Comparison of ENCODE assay signal across 1 cellular context in the genomic region with DNA sequence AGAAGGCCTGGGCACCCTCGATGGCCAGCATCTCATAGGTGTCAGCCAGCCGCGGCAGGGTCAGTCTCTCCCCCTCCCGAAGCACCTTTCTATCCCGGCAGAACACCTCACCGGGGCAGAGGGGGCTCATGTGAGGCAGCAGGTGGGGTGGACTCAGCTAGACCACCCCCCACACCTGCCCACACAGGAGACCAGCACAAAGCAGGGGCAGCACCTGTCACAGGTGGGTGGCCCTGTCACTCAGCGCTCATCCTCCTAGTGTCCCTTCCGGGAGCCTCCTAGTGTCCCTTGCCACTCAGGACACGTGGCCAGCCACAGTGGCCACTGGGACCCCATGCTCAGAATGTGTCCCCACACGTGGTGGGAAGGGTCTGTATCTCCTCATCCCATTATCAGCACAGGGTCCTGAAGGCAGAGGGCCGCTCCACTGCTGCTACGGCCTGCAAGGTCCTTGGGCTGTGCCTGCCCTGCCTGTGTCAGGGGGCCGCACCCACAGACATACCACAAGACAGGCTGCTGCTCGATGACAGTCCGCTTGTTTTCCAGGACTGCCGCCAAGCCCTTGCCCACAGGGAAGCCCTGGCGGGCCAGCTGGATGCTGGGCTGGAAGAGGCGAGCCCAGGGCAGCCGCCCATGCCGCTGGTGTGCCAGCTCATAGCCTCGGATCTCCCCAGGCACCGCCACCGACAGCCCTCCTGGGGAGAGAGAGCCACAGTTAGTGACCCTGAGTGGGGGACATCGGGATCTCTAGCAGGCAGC.
TF ChIP-seq lines count a peak whose summit lies in the region.

No MANE protein-coding gene starts in this region.

TF ChIP-seq in K562, 482 proteins besides CTCF, POLR2A, EP300 and RAD21:
- TF ChIP-seq, protein P1, sequence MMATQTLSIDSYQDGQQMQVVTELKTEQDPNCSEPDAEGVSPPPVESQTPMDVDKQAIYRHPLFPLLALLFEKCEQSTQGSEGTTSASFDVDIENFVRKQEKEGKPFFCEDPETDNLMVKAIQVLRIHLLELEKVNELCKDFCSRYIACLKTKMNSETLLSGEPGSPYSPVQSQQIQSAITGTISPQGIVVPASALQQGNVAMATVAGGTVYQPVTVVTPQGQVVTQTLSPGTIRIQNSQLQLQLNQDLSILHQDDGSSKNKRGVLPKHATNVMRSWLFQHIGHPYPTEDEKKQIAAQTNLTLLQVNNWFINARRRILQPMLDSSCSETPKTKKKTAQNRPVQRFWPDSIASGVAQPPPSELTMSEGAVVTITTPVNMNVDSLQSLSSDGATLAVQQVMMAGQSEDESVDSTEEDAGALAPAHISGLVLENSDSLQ (IDR thresholded peaks at IDR 0.05) = peak; percentile 58
- TF ChIP-seq, protein P2, sequence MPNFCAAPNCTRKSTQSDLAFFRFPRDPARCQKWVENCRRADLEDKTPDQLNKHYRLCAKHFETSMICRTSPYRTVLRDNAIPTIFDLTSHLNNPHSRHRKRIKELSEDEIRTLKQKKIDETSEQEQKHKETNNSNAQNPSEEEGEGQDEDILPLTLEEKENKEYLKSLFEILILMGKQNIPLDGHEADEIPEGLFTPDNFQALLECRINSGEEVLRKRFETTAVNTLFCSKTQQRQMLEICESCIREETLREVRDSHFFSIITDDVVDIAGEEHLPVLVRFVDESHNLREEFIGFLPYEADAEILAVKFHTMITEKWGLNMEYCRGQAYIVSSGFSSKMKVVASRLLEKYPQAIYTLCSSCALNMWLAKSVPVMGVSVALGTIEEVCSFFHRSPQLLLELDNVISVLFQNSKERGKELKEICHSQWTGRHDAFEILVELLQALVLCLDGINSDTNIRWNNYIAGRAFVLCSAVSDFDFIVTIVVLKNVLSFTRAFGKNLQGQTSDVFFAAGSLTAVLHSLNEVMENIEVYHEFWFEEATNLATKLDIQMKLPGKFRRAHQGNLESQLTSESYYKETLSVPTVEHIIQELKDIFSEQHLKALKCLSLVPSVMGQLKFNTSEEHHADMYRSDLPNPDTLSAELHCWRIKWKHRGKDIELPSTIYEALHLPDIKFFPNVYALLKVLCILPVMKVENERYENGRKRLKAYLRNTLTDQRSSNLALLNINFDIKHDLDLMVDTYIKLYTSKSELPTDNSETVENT (CRISPR knock-in tag; IDR thresholded peaks at IDR 0.05) = 0 out of 2 replicates have a peak, but pooled peaks have one; percentile 27
